In genomic region chr17:42677012-42677857, GRCh38 we compare ENCODE assay signal across 1 cellular context.
TF ChIP-seq lines count a peak whose summit lies in the region.

No MANE protein-coding gene starts in this region.

TF ChIP-seq in K562, 482 proteins besides CTCF, POLR2A, EP300 and RAD21 (continued from another document and continues in another):
- TF ChIP-seq PURB (CRISPR knock-in tag; IDR thresholded peaks at IDR 0.05; ENCODE audit: low read depth) (no peak), MTF1 (CRISPR knock-in tag; IDR thresholded peaks at IDR 0.05; ENCODE audit: borderline replicate concordance) (no peak), TGIF2 (CRISPR knock-in tag; IDR thresholded peaks at IDR 0.05) (no peak), ZNF75A (CRISPR knock-in tag; IDR thresholded peaks at IDR 0.05) (no peak), SREBF2 (CRISPR knock-in tag; IDR thresholded peaks at IDR 0.05) (no peak), MTA3 (IDR thresholded peaks at IDR 0.05; ENCODE audit: borderline replicate concordance) (no peak), MNT (conservative IDR thresholded peaks at IDR 0.05) (peak; percentile 57 to 75), ZNF830 (CRISPR knock-in tag; IDR thresholded peaks at IDR 0.05) (no peak), PML (IDR thresholded peaks at IDR 0.05; ENCODE audit: low read length) (no peak), ZNF318 (IDR thresholded peaks at IDR 0.05; ENCODE audit: borderline replicate concordance in 1 of 2, low read depth in 1 of 2) (no peak), MAFF (IDR thresholded peaks at IDR 0.05; ENCODE audit: low read length) (no peak), SMARCC2 (IDR thresholded peaks at IDR 0.05; ENCODE audit: low read depth) (no peak), CAMTA2 (CRISPR knock-in tag; conservative IDR thresholded peaks at IDR 0.05) (no peak), HNRNPUL1 (IDR thresholded peaks at IDR 0.05; ENCODE audit: low read length) (no peak), TCF3 (CRISPR knock-in tag; IDR thresholded peaks at IDR 0.05) (no peak), BRF1 (IDR thresholded peaks at IDR 0.05; ENCODE audit: borderline replicate concordance, extremely low read depth, insufficient read length) (no peak), WHSC1 (IDR thresholded peaks at IDR 0.05; ENCODE audit: low read length) (no peak), HSF4 (CRISPR knock-in tag; IDR thresholded peaks at IDR 0.05; ENCODE audit: borderline replicate concordance) (no peak), FOXA3 (CRISPR knock-in tag; conservative IDR thresholded peaks at IDR 0.05 in 1 of 2, IDR thresholded peaks at IDR 0.05 in 1 of 2) (no peak), U2AF1 (optimal IDR thresholded peaks at IDR 0.05; ENCODE audit: low read depth, low read length) (no peak), NFYB (IDR thresholded peaks at IDR 0.05; ENCODE audit: extremely low read depth, insufficient read length) (peak; percentile 93), TCF7 (IDR thresholded peaks at IDR 0.05; ENCODE audit: borderline replicate concordance) (no peak), ZNF76 (CRISPR knock-in tag; IDR thresholded peaks at IDR 0.05; ENCODE audit: borderline replicate concordance) (no peak), IRF2 (CRISPR knock-in tag; IDR thresholded peaks at IDR 0.05) (no peak), ATF1 (CRISPR knock-in tag; IDR thresholded peaks at IDR 0.05) (peak; percentile 37; the same call in 1 of the 2 replicates), ATF1 (tag; IDR thresholded peaks at IDR 0.05) (peak; percentile 99), CREB3L1 (IDR thresholded peaks at IDR 0.05; ENCODE audit: borderline replicate concordance, low read depth) (no peak), ZC3H11A (IDR thresholded peaks at IDR 0.05; ENCODE audit: low read depth, low read length) (no peak), ETS1 (conservative IDR thresholded peaks at IDR 0.05; ENCODE audit: control insufficient read depth, low read depth, low read length) (no peak), PRDM10 (IDR thresholded peaks at IDR 0.05; ENCODE audit: partially characterized antibody) (no peak), ZBTB40 (IDR thresholded peaks at IDR 0.05) (no peak; the same call in 1 of the 2 replicates), ZBTB40 (CRISPR knock-in tag; IDR thresholded peaks at IDR 0.05) (no peak), CBX2 (IDR thresholded peaks at IDR 0.05; ENCODE audit: insufficient read depth, low read length, poor library complexity, severe bottlenecking) (no peak), CXXC5 (CRISPR knock-in tag; IDR thresholded peaks at IDR 0.05) (peak; percentile 53)
